Comparison of ENCODE assay signal across 21 cellular contexts in genomic region chr15:61063875-61064320, GRCh38.
DNase-seq lines count a peak whose midpoint lies in the region; ATAC-seq, FAIRE-seq and TF ChIP-seq lines count a peak whose summit lies in the region.
"Had no signal": no experiment of that assay in that cellular context is flagged by ENCODE, and none has a peak within 500 bp of the region (broad histone marks: within the 10 kb centered on the region; RNA-seq: fewer than 3 reads in every experiment).

No MANE protein-coding gene starts in this region.

- ATAC-seq in left ventricle myocardium superior = peak; percentile 21
- ATAC-seq in heart right ventricle = no peak
- ATAC-seq in RWPE2 (ENCODE audit: low read depth) = peak; percentile 76
- ATAC-seq in left colon = peak; percentile 93
- ATAC-seq: gastroesophageal sphincter; natural killer cell; SK-N-SH treated with all-trans-retinoic acid at 6 μM for 48 hours; stimulated activated naive CD8-positive, alpha-beta T cell treated with anti-CD3 and anti-CD28 coated beads, Interleukin-15, Interleukin-2, amounts not matched to agents 100 U/mL and 50 U/mL, for 24 hours had no signal

- no peak overlapping the region for H3K27ac ChIP-seq in heart right ventricle
- H3K27ac ChIP-seq in RWPE2 (ENCODE audit: poor library complexity, severe bottlenecking) = no peak overlapping the region

- no peaks in the 10 kb centered on the region for H3K36me3 ChIP-seq in heart right ventricle
- H3K36me3 ChIP-seq in RWPE2 (ENCODE audit: low read depth) = no peaks in the 10 kb centered on the region
- no peaks in the 10 kb centered on the region for H3K36me3 ChIP-seq in BE2C
- H3K36me3 ChIP-seq: gastroesophageal sphincter had no signal

- H3K4me1 ChIP-seq in heart right ventricle = peaks cover 0 to 37% (median 7%) of the 10 kb centered on the region in 9 donors
- H3K4me1 ChIP-seq in RWPE2 (ENCODE audit: insufficient read depth, poor library complexity, severe bottlenecking) = peaks cover 13% of the 10 kb centered on the region
- H3K4me1 ChIP-seq in BE2C = no peaks in the 10 kb centered on the region

- WGBS in heart right ventricle, 2 donors = 69 to 79% methylated on average over 7 of the region's 7 CpGs

- H3K27me3 ChIP-seq in heart right ventricle (no peaks in the 10 kb centered on the region), RWPE2 (ENCODE audit: insufficient read depth, poor library complexity, severe bottlenecking) (no peaks in the 10 kb centered on the region), BE2C (no peaks in the 10 kb centered on the region)
- H3K27me3 ChIP-seq: gastroesophageal sphincter had no signal

- H3K4me3 ChIP-seq in heart right ventricle (no peak overlapping the region), RWPE2 (ENCODE audit: severe bottlenecking) (no peak overlapping the region), BE2C (ENCODE audit: low read depth, low read length) (no peak overlapping the region)
- H3K4me3 ChIP-seq: gastroesophageal sphincter had no signal

- intact Hi-C loops in left ventricle myocardium superior (cut with micrococcal nuclease) = no loop called here
- intact Hi-C loops in heart right ventricle (cut with DNase I) = no loop called here
- intact Hi-C loops in left colon (cut with DNase I, micrococcal nuclease) = no loop called here

- TF ChIP-seq CTCF in heart right ventricle (IDR thresholded peaks at IDR 0.05) (no peak), RWPE2 (IDR thresholded peaks at IDR 0.05; ENCODE audit: poor library complexity, severe bottlenecking) (no peak), BE2C (IDR thresholded peaks at IDR 0.05; ENCODE audit: low read depth, low read length) (no peak)

- FAIRE-seq in frontal cortex (lab: Jason Lieb, UNC) = no peak
- FAIRE-seq: endothelial cell of umbilical vein, GM18507, H1 had no signal

- H3K9me3 ChIP-seq in heart right ventricle (no peaks in the 10 kb centered on the region), RWPE2 (ENCODE audit: severe bottlenecking) (no peaks in the 10 kb centered on the region), BE2C (no peaks in the 10 kb centered on the region)
- H3K9me3 ChIP-seq: gastroesophageal sphincter had no signal

- DNase-seq in left ventricle myocardium superior (no peak), heart right ventricle (no peak), RWPE2 (ENCODE audit: low spot score) (no peak), left colon (peak in 1 of 2 donors; percentile 28), BE2C (no peak), pons (ENCODE audit: low spot score) (no peak), frontal cortex (ENCODE audit: low spot score in 2 of 2) (no peak)
- no peak for DNase-seq in activated CD4-positive, alpha-beta T cell treated with anti-CD3 and anti-CD28 coated beads, Interleukin-2, amount 50 U/mL, for 4 hours
- DNase-seq: activated effector memory CD4-positive, alpha-beta T cell treated with Interleukin-2 at 50 U/mL for 16 hours; amniotic stem cell; CD8-positive, alpha-beta memory T cell; DND-41; KBM-7; natural killer cell; NCI-H510A; stimulated activated naive CD8-positive, alpha-beta T cell treated with anti-CD3 and anti-CD28 coated beads, Interleukin-15, Interleukin-2, amounts not matched to agents 100 U/mL and 50 U/mL, for 24 hours had no signal

Comparison
In these comparisons a context has a peak if more than half of its experiments do, and no peak if none do; other contexts are left out.
1. ATAC-seq: peak in left ventricle myocardium superior (single experiment), RWPE2 (single experiment) and left colon (single experiment); none in heart right ventricle (0 of 8).